ENCODE assay signal across 8 cellular contexts in genomic region chr11:5596611-5597201, GRCh38. TPM values are rescaled to one million over a fixed set of nuclear protein-coding genes. Genes with fewer than 3 reads are reported as not detected.
A peak's percentile ranks its signal among the peaks of the same experiment; 100 is the strongest.
DNase-seq lines count a peak whose midpoint lies in the region; ATAC-seq lines count a peak whose summit lies in the region.

Gene TRIM6 (plus strand): TSS chr11:5596637. CDS start chr11:5596898, 261 bp downstream.

- peak within 1 kb of the TSS; percentile 91 for H3K4me3 Mint-ChIP-seq in activated naive CD8-positive, alpha-beta T cell treated with anti-CD3 and anti-CD28 coated beads, Interleukin-2, amount 10 ng/mL, durations not matched to agents 7 days and 5 days

- H3K27ac Mint-ChIP-seq in activated naive CD8-positive, alpha-beta T cell treated with anti-CD3 and anti-CD28 coated beads, Interleukin-2, amount 10 ng/mL, durations not matched to agents 7 days and 5 days: peak within 1 kb of the TSS; percentile 77

- H3K9me3 Mint-ChIP-seq in activated naive CD8-positive, alpha-beta T cell treated with anti-CD3 and anti-CD28 coated beads, Interleukin-2, amount 10 ng/mL, durations not matched to agents 7 days and 5 days: no peaks in the 10 kb centered on the region

- H3K27me3 Mint-ChIP-seq in activated naive CD8-positive, alpha-beta T cell treated with anti-CD3 and anti-CD28 coated beads, Interleukin-2, amount 10 ng/mL, durations not matched to agents 7 days and 5 days: peaks cover 12% of the 10 kb centered on the region

- peak; percentile 28 for DNase-seq in 8988T
- peak; percentile 38 for DNase-seq in activated naive CD8-positive, alpha-beta T cell treated with anti-CD3 and anti-CD28 coated beads, Interleukin-2, amount 10 ng/mL, durations not matched to agents 7 days and 5 days
- peak; percentile 43 for DNase-seq in hepatic stellate cell (ENCODE audit: low spot score)
- DNase-seq in retina: peak; percentile 54
- no peak for DNase-seq in COR-L47 (lab: John Stamatoyannopoulos, UW)
- no peak for DNase-seq in NCI-H2081 (lab: John Stamatoyannopoulos, UW)

- POLR2A ChIA-PET in activated naive CD8-positive, alpha-beta T cell treated with anti-CD3 and anti-CD28 coated beads, Interleukin-2, amount 10 ng/mL, durations not matched to agents 7 days and 5 days (lab: Charles Lee): no interaction called here

- H3K36me3 Mint-ChIP-seq in activated naive CD8-positive, alpha-beta T cell treated with anti-CD3 and anti-CD28 coated beads, Interleukin-2, amount 10 ng/mL, durations not matched to agents 7 days and 5 days: no peaks in the 10 kb centered on the region

- peaks cover 17% of the 10 kb centered on the region for H3K4me1 Mint-ChIP-seq in activated naive CD8-positive, alpha-beta T cell treated with anti-CD3 and anti-CD28 coated beads, Interleukin-2, amount 10 ng/mL, durations not matched to agents 7 days and 5 days

- ATAC-seq in GM18498 (IDR thresholded peaks at IDR 0.05; ENCODE audit: unreplicated experiment) (peak; percentile 51), HG03432 (IDR thresholded peaks at IDR 0.05; ENCODE audit: unreplicated experiment) (peak; percentile 45)
- peak; percentile 40 for ATAC-seq in activated naive CD8-positive, alpha-beta T cell treated with anti-CD3 and anti-CD28 coated beads, Interleukin-2, amount 10 ng/mL, durations not matched to agents 7 days and 5 days (ENCODE audit: low read depth)

RNA-seq across cellular contexts. Expression of gene TRIM6, which starts in this region (rescaled TPM):
- total RNA-seq in activated naive CD8-positive, alpha-beta T cell treated with anti-CD3 and anti-CD28 coated beads, Interleukin-2, amount 10 ng/mL, durations not matched to agents 7 days and 5 days: 1 to 10 TPM; 1.5 to 2.7 TPM

Comparison
In these comparisons a context has a peak if more than half of its experiments do, and no peak if none do; other contexts are left out.
1. DNase-seq: peak in 8988T (single experiment), activated naive CD8-positive, alpha-beta T cell treated with anti-CD3 and anti-CD28 coated beads, Interleukin-2, amount 10 ng/mL, durations not matched to agents 7 days and 5 days (single experiment), hepatic stellate cell (single experiment) and retina (single experiment); none in COR-L47 (single experiment) and NCI-H2081 (0 of 2).
2. Peak in every context shown above with its lines, with median percentiles within 50 percentile points of each other: ATAC-seq.